ENCODE assay signal across 8 cellular contexts in genomic region chr3:184362668-184363540, GRCh38. TPM values are rescaled to one million over a fixed set of nuclear protein-coding genes. Genes with fewer than 3 reads are reported as not detected.
DNase-seq lines count a peak whose midpoint lies in the region; ATAC-seq and TF ChIP-seq lines count a peak whose summit lies in the region.

No MANE protein-coding gene starts in this region.

- peak overlapping the region; percentile 95 for H3K27ac ChIP-seq in right cardiac atrium (ENCODE audit: low read length)
- peak overlapping the region; percentile 91 to 96 for H3K27ac ChIP-seq in aorta (ENCODE audit: low read depth in 1 of 2, low read length in 2 of 2)

- H3K36me3 ChIP-seq in aorta (ENCODE audit: control insufficient read depth in 1 of 2, insufficient read depth in 2 of 2, low read length in 1 of 2): no peaks in the 10 kb centered on the region

- intact Hi-C loops in right cardiac atrium (cut with DNase I): loop anchor here in 1 of 4 donors (2.0 kb wide), 1 partner anchor 48 kb away; the partner anchor contains the start of gene EIF4G1
- intact Hi-C loops in aorta (cut with DNase I): loop anchor here in 1 of 2 donors (2.0 kb wide), 1 partner anchor 48 kb away; the partner anchor contains the start of gene EIF4G1

- no peaks in the 10 kb centered on the region for H3K27me3 ChIP-seq in right cardiac atrium (ENCODE audit: control insufficient read depth, insufficient read depth)
- H3K27me3 ChIP-seq in aorta (ENCODE audit: control insufficient read depth in 1 of 2, insufficient read depth in 2 of 2, low read length in 1 of 2): no peaks in the 10 kb centered on the region

- H3K4me1 ChIP-seq in right cardiac atrium (ENCODE audit: control insufficient read depth, insufficient read depth, low read length) (peaks cover 10% of the 10 kb centered on the region), aorta (ENCODE audit: control insufficient read depth in 1 of 2, insufficient read depth in 2 of 2, low read length in 2 of 2) (no peaks in the 10 kb centered on the region)

- H3K9me3 ChIP-seq in T-helper 17 cell (ENCODE audit: control insufficient read depth, low read length, poor library complexity, severe bottlenecking) (no peaks in the 10 kb centered on the region), right cardiac atrium (ENCODE audit: control insufficient read depth, low read length) (no peaks in the 10 kb centered on the region), aorta (ENCODE audit: control insufficient read depth, low read length) (no peaks in the 10 kb centered on the region)

- under 1% methylated on average over 67 of the region's 67 CpGs for WGBS in right cardiac atrium
- 0 to 1% methylated on average over 47 to 67 of the region's 67 CpGs for WGBS in aorta, 2 donors

- H3K4me3 ChIP-seq in right cardiac atrium (ENCODE audit: low read length) (peak overlapping the region; percentile 81), aorta (ENCODE audit: low read length in 2 of 2) (peak overlapping the region; percentile 78 to 85)

- DNase-seq in NCI-H1694 (lab: John Stamatoyannopoulos, UW) (peak; percentile 96), T-helper 17 cell (peak; percentile 85 to 89 (median 85)), anterior cingulate cortex (lab: John Stamatoyannopoulos, UW) (peak; percentile 50 to 97 (median 90)), right cardiac atrium (peak; percentile 96 to 98 (median 97)), putamen (ENCODE audit: low spot score) (peak; percentile 94), aorta (peak; percentile 97 to 98)

- H3K4me3 Mint-ChIP-seq in T-helper 17 cell: peak overlapping the region; percentile 99

- ATAC-seq in HG02885 (IDR thresholded peaks at IDR 0.05; ENCODE audit: poor library complexity, unreplicated experiment) (peak; percentile 86), T-helper 17 cell (peak; percentile 85), right cardiac atrium (peak; percentile 83 to 87), aorta (ENCODE audit: low FRiP score) (peak; percentile 93)

- peak; percentile 77 for TF ChIP-seq POLR2A in GM15510 (IDR thresholded peaks at IDR 0.05; ENCODE audit: borderline replicate concordance, extremely low read depth, insufficient read length)

- peak overlapping the region; percentile 93 for H3K27ac Mint-ChIP-seq in T-helper 17 cell

- H3K27me3 Mint-ChIP-seq in T-helper 17 cell: no peaks in the 10 kb centered on the region

- peaks cover 36% of the 10 kb centered on the region for H3K4me1 Mint-ChIP-seq in T-helper 17 cell

- H3K36me3 Mint-ChIP-seq in T-helper 17 cell (ENCODE audit: low read depth): no peaks in the 10 kb centered on the region

RNA-seq across cellular contexts. Expression of gene POLR2H, which starts 1.4 kb away (rescaled TPM):
- total RNA-seq in T-helper 17 cell: 10 to 100 TPM; 28.6 to 38.3 TPM
- 10 to 100 TPM; 24.4 to 32.9 (median 30.1) TPM for total RNA-seq in right cardiac atrium
- 37.6 TPM for polyA plus RNA-seq in right cardiac atrium
- 10 to 100 TPM; 43.9 to 59.3 TPM for total RNA-seq in aorta
- polyA plus RNA-seq in aorta: 100 to 1,000 TPM in 1 of 2 donors, 10 to 100 TPM in 1; 55.3 to 151 TPM

RNA-seq across cellular contexts. Expression of gene CLCN2, which starts 1.5 kb away (rescaled TPM):
- total RNA-seq in T-helper 17 cell (1 to 10 TPM; 4.6 TPM), right cardiac atrium (1 to 10 TPM; 2.0 to 4.9 (median 3.6) TPM), aorta (1 to 10 TPM; 4.1 to 6.5 TPM)
- polyA plus RNA-seq in right cardiac atrium (2.7 TPM), aorta (10 to 100 TPM in 1 of 2 donors, 1 to 10 TPM in 1; 4.3 to 14.5 TPM)

RNA-seq across cellular contexts. Expression of gene THPO, which starts 15.1 kb away (rescaled TPM):
- total RNA-seq in T-helper 17 cell (not detected), right cardiac atrium (under 1 TPM; 0.23 to 0.47 (median 0.29) TPM), aorta (1 to 10 TPM in 1 of 2 donors, under 1 TPM in 1; 0.65 to 1.2 TPM)
- polyA plus RNA-seq in right cardiac atrium (0.34 TPM), aorta (under 1 TPM; 0.15 to 0.75 TPM)

RNA-seq across cellular contexts. Expression of gene CHRD, which starts 16.9 kb away (rescaled TPM):
- total RNA-seq in T-helper 17 cell (not detected), right cardiac atrium (10 to 100 TPM in 3 of 4 donors, 1 to 10 TPM in 1; 8.6 to 11.3 (median 10.4) TPM), aorta (10 to 100 TPM; 12.0 to 46.5 TPM)
- polyA plus RNA-seq in right cardiac atrium (12.1 TPM), aorta (10 to 100 TPM in 1 of 2 donors, under 1 TPM in 1; 0.38 to 11.9 TPM)

RNA-seq across cellular contexts. Expression of gene FAM131A, which starts 25.5 kb away (rescaled TPM):
- total RNA-seq in T-helper 17 cell: 10 to 100 TPM in 1 of 2 donors, 1 to 10 TPM in 1; 7.9 to 10.9 TPM
- 10 to 100 TPM; 26.5 to 41.1 (median 33.6) TPM for total RNA-seq in right cardiac atrium
- polyA plus RNA-seq in right cardiac atrium: 34.3 TPM
- total RNA-seq in aorta: 10 to 100 TPM; 28.2 to 40.6 TPM
- polyA plus RNA-seq in aorta: 10 to 100 TPM; 10.6 to 27.1 TPM

Comparison
In these comparisons a context has a peak if more than half of its experiments do, and no peak if none do; other contexts are left out.
1. Peak in every context shown above with its lines: DNase-seq, ATAC-seq, H3K4me3 ChIP-seq and H3K27ac ChIP-seq.